10 cellular contexts compared by ENCODE assay signal in genomic region chr14:71289536-71289935, GRCh38. TPM values are rescaled to one million over a fixed set of nuclear protein-coding genes. Genes with fewer than 3 reads are reported as not detected.
DNase-seq lines count a peak whose midpoint lies in the region; ATAC-seq, FAIRE-seq and TF ChIP-seq lines count a peak whose summit lies in the region.
"Had no signal": no experiment of that assay in that cellular context is flagged by ENCODE, and none has a peak within 500 bp of the region (broad histone marks: within the 10 kb centered on the region; RNA-seq: fewer than 3 reads in every experiment).

No MANE protein-coding gene starts in this region.

- H3K36me3 ChIP-seq in stomach: no peaks in the 10 kb centered on the region

- in situ Hi-C loops in GM13976 (cut with MboI; ENCODE audit: low sequenced_read_pairs, unreplicated experiment): no loop called here

- DNase-seq in GM13976 (ENCODE audit: low spot score): peak; percentile 25
- peak in 2 of 3 experiments; percentile 6 to 22 for DNase-seq in effector memory CD8-positive, alpha-beta T cell
- DNase-seq in D721Med (ENCODE audit: insufficient read length, low spot score): no peak
- DNase-seq in DMS53 (lab: John Stamatoyannopoulos, UW): no peak
- DNase-seq in stomach: no peak
- no peak for DNase-seq in amniotic stem cell (lab: John Stamatoyannopoulos, UW)
- DNase-seq: activated CD8-positive, alpha-beta memory T cell treated with anti-CD3 and anti-CD28 coated beads, Interleukin-2, amount 50 U/mL, for 4 hours; DMS79 had no signal

- H3K27ac ChIP-seq in stomach: no peak overlapping the region

- peaks cover 0 to 11% (median 7%) of the 10 kb centered on the region in 4 donors for H3K9me3 ChIP-seq in stomach

- peak overlapping the region in 1 of 2 donors; percentile 92 for H3K27ac Mint-ChIP-seq in effector memory CD8-positive, alpha-beta T cell

- TF ChIP-seq CTCF in GM13976 (IDR thresholded peaks at IDR 0.05; ENCODE audit: borderline replicate concordance, control extremely low read depth, extremely low read depth, insufficient read depth, missing control alignments) (no peak), D721Med (IDR thresholded peaks at IDR 0.05; ENCODE audit: insufficient read depth, missing control alignments) (no peak), stomach (IDR thresholded peaks at IDR 0.05) (no peak)

- H3K4me3 ChIP-seq in stomach: no peak overlapping the region

- no peak for FAIRE-seq in D721Med (lab: Jason Lieb, UNC)

- peak overlapping the region in 1 of 2 donors; percentile 51 for H3K4me3 Mint-ChIP-seq in effector memory CD8-positive, alpha-beta T cell

- intact Hi-C loops in stomach (cut with DNase I; ENCODE audit: low total_unique reads): no loop called here

- peaks cover 9 to 10% of the 10 kb centered on the region in 2 donors for H3K4me1 Mint-ChIP-seq in effector memory CD8-positive, alpha-beta T cell (ENCODE audit: low read depth in 2 of 2)

- H3K27me3 ChIP-seq in stomach: no peaks in the 10 kb centered on the region

- peaks cover 2% of the 10 kb centered on the region for H3K36me3 Mint-ChIP-seq in effector memory CD8-positive, alpha-beta T cell (ENCODE audit: insufficient read depth)

- no peak for TF ChIP-seq EP300 in stomach (IDR thresholded peaks at IDR 0.05)

- TF ChIP-seq POLR2A in stomach (IDR thresholded peaks at IDR 0.05): no peak

- ATAC-seq in GM19372 (IDR thresholded peaks at IDR 0.05; ENCODE audit: low read depth, unreplicated experiment) (peak; percentile 79), HG03432 (IDR thresholded peaks at IDR 0.05; ENCODE audit: unreplicated experiment) (peak; percentile 53)
- peak; percentile 91 for ATAC-seq in effector memory CD8-positive, alpha-beta T cell (replicated peaks)

- peaks cover 0 to 8% (median 0%) of the 10 kb centered on the region in 4 donors for H3K4me1 ChIP-seq in stomach

- WGBS in stomach, 5 donors: 69 to 80% (median 76%) methylated on average over 4 of the region's 4 CpGs

- no peaks in the 10 kb centered on the region for H3K9me3 Mint-ChIP-seq in effector memory CD8-positive, alpha-beta T cell

- H3K27me3 Mint-ChIP-seq in effector memory CD8-positive, alpha-beta T cell: no peaks in the 10 kb centered on the region

RNA-seq across cellular contexts. Expression of gene SIPA1L1, which starts 30.7 kb away (rescaled TPM):
- total RNA-seq in stomach: 100 to 1,000 TPM in 1 of 5 donors, 10 to 100 TPM in 4; 26.6 to 193 (median 70.7) TPM
- 10 to 100 TPM; 12.2 to 19.2 (median 13.0) TPM for polyA plus RNA-seq in stomach

Comparison
In these comparisons a context has a peak if more than half of its experiments do, and no peak if none do; other contexts are left out.
1. DNase-seq: peak in GM13976 (single experiment) and effector memory CD8-positive, alpha-beta T cell (2 of 3); none in D721Med (single experiment), DMS53 (single experiment), stomach (single experiment) and amniotic stem cell (single experiment).
2. Peak in every context shown above with its lines, with median percentiles within 50 percentile points of each other: ATAC-seq.